In the genomic region with DNA sequence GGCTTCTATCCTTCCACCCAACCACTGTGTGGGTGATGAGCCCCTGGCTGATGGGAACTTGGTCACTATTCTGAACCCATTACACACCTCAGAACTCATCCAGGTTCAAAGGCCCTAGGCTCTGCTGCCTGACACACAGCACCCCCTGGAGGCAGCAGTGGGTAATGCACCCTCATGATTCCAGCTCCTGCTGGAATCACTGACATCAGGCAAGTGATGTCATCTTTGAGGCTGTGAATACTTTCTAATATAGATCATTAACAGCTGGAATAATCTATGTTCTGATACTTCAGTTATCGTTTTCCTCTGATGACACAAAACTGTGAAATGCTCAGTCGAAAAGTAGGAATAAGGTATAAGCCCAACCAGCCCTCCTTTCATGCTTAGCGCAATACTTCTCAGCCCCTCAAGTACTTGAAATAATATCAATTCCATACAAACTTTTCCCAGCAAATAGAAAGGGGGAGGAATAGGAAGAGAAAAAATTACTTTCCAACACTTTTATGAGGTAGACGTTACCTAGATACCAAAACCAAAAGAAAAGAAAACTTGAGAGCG, we compare ENCODE assay signal across 8 cellular contexts. TPM values are rescaled to one million over a fixed set of nuclear protein-coding genes. Genes with fewer than 3 reads are reported as not detected.
DNase-seq lines count a peak whose midpoint lies in the region; TF ChIP-seq lines count a peak whose summit lies in the region.

No MANE protein-coding gene starts in this region.

- H4K20me1 ChIP-seq in MM.1S (ENCODE audit: insufficient read depth, low read length), result no peaks in the 10 kb centered on the region

- DNase-seq in NCI-H82 (lab: John Stamatoyannopoulos, UW) (peak; percentile 66), NCI-H82 treated with DMSO at 0.1 percent for 48 hours (lab: John Stamatoyannopoulos, UW; ENCODE audit: unreplicated experiment) (no peak), MM.1S (peak; percentile 46), mesenteric fat pad (ENCODE audit: low spot score) (peak; percentile 81), DMS79 treated with DMSO at 0.1 percent for 48 hours (lab: John Stamatoyannopoulos, UW) (no peak)
- peak; percentile 80 to 83 for DNase-seq in activated CD4-positive, alpha-beta T cell treated with anti-CD3 and anti-CD28 coated beads, Interleukin-2, amount 50 U/mL, for 48 hours
- DNase-seq in effector memory CD4-positive, alpha-beta T cell, result peak; percentile 11 to 50 (median 28)
- peak; percentile 58 for DNase-seq in stimulated activated CD8-positive, alpha-beta memory T cell treated with anti-CD3 and anti-CD28 coated beads, Interleukin-4, amount 100 ng/mL, for 24 hours (ENCODE audit: low read depth)

- no peaks in the 10 kb centered on the region for H3F3A ChIP-seq in MM.1S (ENCODE audit: insufficient read depth, low read length)

- H3K9me3 ChIP-seq in MM.1S (replicated peaks; ENCODE audit: insufficient read depth, low read length), result no peaks in the 10 kb centered on the region
- no peaks in the 10 kb centered on the region for H3K9me3 ChIP-seq in effector memory CD4-positive, alpha-beta T cell (ENCODE audit: control insufficient read depth, low read length)

- H3K27ac ChIP-seq in MM.1S (ENCODE audit: low read length), result no peak overlapping the region
- H3K27ac ChIP-seq in effector memory CD4-positive, alpha-beta T cell (ENCODE audit: insufficient read depth, low read length, poor library complexity, severe bottlenecking), result no peak overlapping the region

- no peaks in the 10 kb centered on the region for H3K79me2 ChIP-seq in MM.1S (ENCODE audit: low read length)

- no peak overlapping the region for H2AFZ ChIP-seq in MM.1S (ENCODE audit: low read length)

- H3K9ac ChIP-seq in MM.1S (ENCODE audit: low read length), result no peak overlapping the region

- no peaks in the 10 kb centered on the region for H3K36me3 ChIP-seq in MM.1S (replicated peaks; ENCODE audit: insufficient read depth, low read length)
- H3K36me3 ChIP-seq in effector memory CD4-positive, alpha-beta T cell (ENCODE audit: control insufficient read depth, insufficient read depth, low read length), result no peaks in the 10 kb centered on the region

- no peak overlapping the region for H3K4me3 ChIP-seq in MM.1S (ENCODE audit: low read length)
- H3K4me3 ChIP-seq in effector memory CD4-positive, alpha-beta T cell (ENCODE audit: insufficient read depth, low read depth, low read length, poor library complexity, severe bottlenecking), result no peak overlapping the region

- peaks cover 4% of the 10 kb centered on the region; the same call in 1 of the 2 replicates for H3K27me3 ChIP-seq in MM.1S (replicated peaks; ENCODE audit: insufficient read depth, low read length)
- no peaks in the 10 kb centered on the region for H3K27me3 ChIP-seq in effector memory CD4-positive, alpha-beta T cell (replicated peaks; ENCODE audit: control insufficient read depth, insufficient read depth, low read length, poor library complexity, severe bottlenecking)

- no peaks in the 10 kb centered on the region for H3K4me1 ChIP-seq in MM.1S (ENCODE audit: low read length)
- H3K4me1 ChIP-seq in effector memory CD4-positive, alpha-beta T cell (ENCODE audit: control insufficient read depth, insufficient read depth, low read length, poor library complexity, severe bottlenecking), result no peaks in the 10 kb centered on the region

- H3K9me2 ChIP-seq in MM.1S (replicated peaks; ENCODE audit: insufficient read depth, low read length), result no peaks in the 10 kb centered on the region

- peak; percentile 98 for TF ChIP-seq CTCF in MM.1S (IDR thresholded peaks at IDR 0.05; ENCODE audit: low read length)

- H3K4me2 ChIP-seq in MM.1S (ENCODE audit: low read depth, low read length), result no peak overlapping the region

RNA-seq across cellular contexts. Expression of gene RBP3, which starts 7.5 kb away (rescaled TPM):
- not detected for total RNA-seq in mesenteric fat pad

RNA-seq across cellular contexts. Expression of gene GDF2, which starts 18.4 kb away (rescaled TPM):
- total RNA-seq in mesenteric fat pad, result not detected

RNA-seq across cellular contexts. Expression of gene GDF10, which starts 40.7 kb away (rescaled TPM):
- total RNA-seq in mesenteric fat pad, result 0.26 TPM

RNA-seq across cellular contexts. Expression of gene ZNF488, which starts 43.4 kb away (rescaled TPM):
- total RNA-seq in mesenteric fat pad, result 0.10 TPM

Comparison
In these comparisons a context has a peak if more than half of its experiments do, and no peak if none do; other contexts are left out.
1. DNase-seq: peak in NCI-H82 (single experiment), MM.1S (single experiment), activated CD4-positive, alpha-beta T cell treated with anti-CD3 and anti-CD28 coated beads, Interleukin-2, amount 50 U/mL, for 48 hours (2 of 2), effector memory CD4-positive, alpha-beta T cell (3 of 3), mesenteric fat pad (single experiment) and stimulated activated CD8-positive, alpha-beta memory T cell treated with anti-CD3 and anti-CD28 coated beads, Interleukin-4, amount 100 ng/mL, for 24 hours (single experiment); none in NCI-H82 treated with DMSO at 0.1 percent for 48 hours (single experiment) and DMS79 treated with DMSO at 0.1 percent for 48 hours (single experiment).